In the genomic region with DNA sequence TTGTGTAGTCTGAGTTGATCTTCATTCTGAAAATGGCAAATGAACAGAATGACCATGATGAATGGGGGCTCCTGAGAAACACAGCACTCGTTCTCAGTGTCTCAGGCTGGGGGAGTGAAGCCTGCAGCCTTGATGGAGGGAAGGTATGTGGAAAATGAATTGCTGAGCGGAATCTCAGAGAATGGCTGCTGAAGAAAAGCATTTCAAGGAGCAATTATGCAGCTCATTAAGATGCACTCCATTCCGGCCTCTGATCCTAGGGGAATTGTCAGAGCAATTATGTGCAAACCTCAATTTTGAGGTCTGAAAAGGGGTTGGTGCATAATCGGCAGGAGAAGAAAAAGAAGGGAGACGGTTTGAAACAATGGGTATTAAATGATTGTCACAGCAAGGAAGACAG, we compare ENCODE assay signal across 19 cellular contexts.
DNase-seq lines count a peak whose midpoint lies in the region; ATAC-seq and TF ChIP-seq lines count a peak whose summit lies in the region.
"Had no signal": no experiment of that assay in that cellular context is flagged by ENCODE, and none has a peak within 500 bp of the region (broad histone marks: within the 10 kb centered on the region; RNA-seq: fewer than 3 reads in every experiment).

No MANE protein-coding gene starts in this region.

- H3K27me3 ChIP-seq in neutrophil (no peaks in the 10 kb centered on the region), foreskin keratinocyte (no peaks in the 10 kb centered on the region)
- H3K27me3 ChIP-seq: spleen, tibial nerve had no signal

- no peak overlapping the region for H3K4me3 ChIP-seq in neutrophil (ENCODE audit: low read depth in 1 of 2, low read length in 1 of 2)
- H3K4me3 ChIP-seq: spleen, tibial nerve had no signal

- peak overlapping the region in 3 of 5 experiments; percentile 70 to 79 (median 78) for H3K4me3 Mint-ChIP-seq in brain
- H3K4me3 Mint-ChIP-seq: stimulated activated naive CD8-positive, alpha-beta T cell treated with anti-CD3 and anti-CD28 coated beads, Interleukin-15, amount 100 ng/mL, for 72 hours; T-helper 1 cell treated with Interleukin-12 subunit alpha and Interleukin-12 subunit beta and Interleukin-4 antibody, amounts not matched to agents 30 μg/mL and 1 μg/mL, for 36 hours had no signal

- H3K27ac Mint-ChIP-seq in brain, result peak overlapping the region; percentile 69 to 91 (median 77)
- H3K27ac Mint-ChIP-seq: stimulated activated naive CD8-positive, alpha-beta T cell treated with anti-CD3 and anti-CD28 coated beads, Interleukin-15, amount 100 ng/mL, for 72 hours; T-helper 1 cell treated with Interleukin-12 subunit alpha and Interleukin-12 subunit beta and Interleukin-4 antibody, amounts not matched to agents 30 μg/mL and 1 μg/mL, for 36 hours had no signal

- H3K4me1 Mint-ChIP-seq in brain, result peaks cover 92% of the 10 kb centered on the region

- no peaks in the 10 kb centered on the region for H3K36me3 ChIP-seq in neutrophil
- H3K36me3 ChIP-seq: tibial nerve had no signal

- peak overlapping the region; percentile 38 for H3K27ac ChIP-seq in neutrophil
- H3K27ac ChIP-seq in foreskin keratinocyte, result no peak overlapping the region
- H3K27ac ChIP-seq: tibial nerve had no signal

- no peak for ATAC-seq in foreskin keratinocyte
- ATAC-seq: PC-3; stimulated activated naive CD8-positive, alpha-beta T cell treated with anti-CD3 and anti-CD28 coated beads, Interleukin-15, amount 100 ng/mL, for 72 hours had no signal

- peaks cover 14 to 17% of the 10 kb centered on the region in 2 experiments for H3K4me1 ChIP-seq in neutrophil (ENCODE audit: control insufficient read depth in 1 of 2, insufficient read depth in 1 of 2, low read depth in 1 of 2, low read length in 1 of 2)
- H3K4me1 ChIP-seq in foreskin keratinocyte, result peaks cover 8% of the 10 kb centered on the region

- no peak for TF ChIP-seq CTCF in brain (conservative IDR thresholded peaks at IDR 0.05)
- no peak for TF ChIP-seq CTCF in neutrophil (IDR thresholded peaks at IDR 0.05)
- TF ChIP-seq CTCF in foreskin keratinocyte (conservative IDR thresholded peaks at IDR 0.05), result no peak

- H3K9me3 ChIP-seq in neutrophil, result no peaks in the 10 kb centered on the region
- H3K9me3 ChIP-seq: spleen, tibial nerve had no signal

- peak; percentile 74 for DNase-seq in DMS79 (lab: John Stamatoyannopoulos, UW)
- peak; percentile 14 for DNase-seq in NCI-H2107 (lab: John Stamatoyannopoulos, UW)
- DNase-seq in epidermal melanocyte (ENCODE audit: insufficient read length, low spot score), result no peak
- DNase-seq in effector CD4-positive, alpha-beta T cell, result no peak
- no peak for DNase-seq in foreskin keratinocyte
- DNase-seq: activated CD4-positive, alpha-beta T cell treated with anti-CD3 and anti-CD28 coated beads, Interleukin-2, amount 50 U/mL, for 1 hour; activated CD8-positive, alpha-beta memory T cell treated with anti-CD3 and anti-CD28 coated beads, Interleukin-2, amount 50 U/mL, for 4 hours; activated gamma-delta T cell; kidney glomerular epithelial cell; NCI-H1092 treated with DMSO at 0.1 percent for 48 hours; PC-3; SIG-M5; spleen; stimulated activated CD4-positive, alpha-beta T cell treated with anti-CD3 and anti-CD28 coated beads, Interleukin-4, amount 100 ng/mL, for 1 hour; stimulated activated naive CD8-positive, alpha-beta T cell treated with anti-CD3 and anti-CD28 coated beads, Interleukin-15, amount 100 ng/mL, for 72 hours had no signal

- peaks cover 0 to 4% (median 2%) of the 10 kb centered on the region in 5 experiments for H3K9me3 Mint-ChIP-seq in brain
- H3K9me3 Mint-ChIP-seq: stimulated activated naive CD8-positive, alpha-beta T cell treated with anti-CD3 and anti-CD28 coated beads, Interleukin-15, amount 100 ng/mL, for 72 hours; T-helper 1 cell treated with Interleukin-12 subunit alpha and Interleukin-12 subunit beta and Interleukin-4 antibody, amounts not matched to agents 30 μg/mL and 1 μg/mL, for 36 hours had no signal

- peaks cover 6% of the 10 kb centered on the region for H3K36me3 Mint-ChIP-seq in brain

- no peaks in the 10 kb centered on the region for H3K27me3 Mint-ChIP-seq in brain
- H3K27me3 Mint-ChIP-seq: stimulated activated naive CD8-positive, alpha-beta T cell treated with anti-CD3 and anti-CD28 coated beads, Interleukin-15, amount 100 ng/mL, for 72 hours had no signal

Comparison
In these comparisons a context has a peak if more than half of its experiments do, and no peak if none do; other contexts are left out.
1. DNase-seq: peak in DMS79 (single experiment) and NCI-H2107 (single experiment); none in epidermal melanocyte (single experiment), effector CD4-positive, alpha-beta T cell (single experiment) and foreskin keratinocyte (0 of 2).